Comparison of ENCODE assay signal across 8 cellular contexts in the genomic region with DNA sequence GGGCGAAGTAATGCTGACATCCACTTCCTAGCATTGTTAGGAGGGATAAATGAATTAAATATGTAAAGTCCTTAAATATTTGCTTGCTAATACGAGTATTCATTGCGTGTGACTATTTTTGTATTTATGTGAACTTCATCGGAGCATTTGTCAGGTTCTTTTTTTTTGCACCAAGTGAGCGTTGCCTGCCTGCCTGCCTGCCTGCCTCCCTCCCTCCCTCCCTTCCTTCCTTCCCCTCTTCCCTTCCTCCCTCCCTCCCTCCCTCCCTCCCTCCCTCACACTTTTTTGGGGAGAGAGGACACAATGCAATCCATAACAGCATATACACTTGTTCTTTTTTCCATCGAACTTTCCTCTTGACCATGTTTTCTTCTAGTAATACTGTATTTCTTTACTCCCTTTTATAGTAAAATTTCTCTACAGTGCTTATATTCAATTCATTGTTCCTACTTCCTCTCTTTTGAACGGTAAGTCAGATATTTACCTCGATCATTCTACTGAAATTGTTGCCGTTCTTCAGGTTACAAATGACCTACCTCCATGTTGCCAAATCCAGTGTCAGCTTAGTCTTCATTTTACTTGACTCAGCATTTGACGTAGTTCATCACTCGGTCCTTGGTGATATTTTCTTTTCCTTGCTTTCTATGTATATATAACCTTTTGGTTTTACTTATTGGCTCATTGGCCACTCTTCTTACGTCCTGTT. TPM values are rescaled to one million over a fixed set of nuclear protein-coding genes. Genes with fewer than 3 reads are reported as not detected.
DNase-seq lines count a peak whose midpoint lies in the region; TF ChIP-seq lines count a peak whose summit lies in the region.

No MANE protein-coding gene starts in this region.

- no peak for TF ChIP-seq EP300 in ovary (IDR thresholded peaks at IDR 0.05)

- in situ Hi-C loops in KBM-7 (cut with MboI; ENCODE audit: low pct_unique_long_range_greater_than_20kb, low sequenced_read_pairs), result no loop called here

- CTCF ChIA-PET in activated CD4-positive, alpha-beta memory T cell treated with anti-CD3 and anti-CD28 coated beads, Interleukin-2, amount 10 ng/mL, durations not matched to agents 7 days and 5 days (lab: Charles Lee), result no interaction called here

- H3K36me3 Mint-ChIP-seq in activated CD4-positive, alpha-beta memory T cell treated with anti-CD3 and anti-CD28 coated beads, Interleukin-2, amount 10 ng/mL, durations not matched to agents 7 days and 5 days (ENCODE audit: low read depth), result peaks cover 20% of the 10 kb centered on the region

- no peaks in the 10 kb centered on the region for H3K27me3 ChIP-seq in ovary

- H3K9me3 Mint-ChIP-seq in activated CD4-positive, alpha-beta memory T cell treated with anti-CD3 and anti-CD28 coated beads, Interleukin-2, amount 10 ng/mL, durations not matched to agents 7 days and 5 days, result no peaks in the 10 kb centered on the region

- POLR2A ChIA-PET in activated CD4-positive, alpha-beta memory T cell treated with anti-CD3 and anti-CD28 coated beads, Interleukin-2, amount 10 ng/mL, durations not matched to agents 7 days and 5 days (lab: Charles Lee), result no interaction called here

- intact Hi-C loops in ovary (cut with DNase I), result loop anchor here in 3 of 4 donors (1.0 to 10.0 kb wide), 4 partner anchors 62 to 192 kb away; no protein-coding TSS in a partner anchor

- no peaks in the 10 kb centered on the region for H3K36me3 ChIP-seq in ovary

- peak overlapping the region; percentile 87 for H3K4me3 Mint-ChIP-seq in activated CD4-positive, alpha-beta memory T cell treated with anti-CD3 and anti-CD28 coated beads, Interleukin-2, amount 10 ng/mL, durations not matched to agents 7 days and 5 days

- H3K4me1 Mint-ChIP-seq in activated CD4-positive, alpha-beta memory T cell treated with anti-CD3 and anti-CD28 coated beads, Interleukin-2, amount 10 ng/mL, durations not matched to agents 7 days and 5 days, result peaks cover 19% of the 10 kb centered on the region

- H3K9me3 ChIP-seq in ovary, result no peaks in the 10 kb centered on the region

- TF ChIP-seq CTCF in ovary (IDR thresholded peaks at IDR 0.05), result no peak

- no peaks in the 10 kb centered on the region for H3K4me1 ChIP-seq in ovary (ENCODE audit: insufficient read depth)

- WGBS in ovary, 3 donors, result 1 to 4% (median 1%) methylated on average over 12 of the region's 12 CpGs

- DNase-seq in NCI-H1417 (lab: John Stamatoyannopoulos, UW), result peak in 2 of 3 experiments; percentile 17 to 72
- DNase-seq in NCI-H1417 treated with DMSO at 0.1 percent for 48 hours (lab: John Stamatoyannopoulos, UW), result no peak
- DNase-seq in KBM-7, result peak; percentile 16
- DNase-seq in activated CD4-positive, alpha-beta memory T cell treated with anti-CD3 and anti-CD28 coated beads, Interleukin-2, amount 10 ng/mL, durations not matched to agents 7 days and 5 days, result no peak
- DNase-seq in globus pallidus (ENCODE audit: low spot score), result peak; percentile 44
- DNase-seq in ovary, result peak in 3 of 5 donors; percentile 23 to 33 (median 30)
- no peak for DNase-seq in NCI-H2196 treated with DMSO at 0.1 percent for 48 hours (lab: John Stamatoyannopoulos, UW; ENCODE audit: unreplicated experiment)
- no peak for DNase-seq in NCI-H226

- peak overlapping the region; percentile 75 to 98 for H3K27ac ChIP-seq in ovary

- H3K27ac Mint-ChIP-seq in activated CD4-positive, alpha-beta memory T cell treated with anti-CD3 and anti-CD28 coated beads, Interleukin-2, amount 10 ng/mL, durations not matched to agents 7 days and 5 days, result peak overlapping the region; percentile 95

- TF ChIP-seq POLR2A in ovary (IDR thresholded peaks at IDR 0.05), result no peak

- peaks cover 1% of the 10 kb centered on the region for H3K27me3 Mint-ChIP-seq in activated CD4-positive, alpha-beta memory T cell treated with anti-CD3 and anti-CD28 coated beads, Interleukin-2, amount 10 ng/mL, durations not matched to agents 7 days and 5 days

- peak overlapping the region; percentile 55 for H3K4me3 ChIP-seq in ovary

RNA-seq across cellular contexts. Expression of gene CCDC7, which starts 0.9 kb away (rescaled TPM):
- 10 to 100 TPM; 12.7 to 15.2 TPM for total RNA-seq in activated CD4-positive, alpha-beta memory T cell treated with anti-CD3 and anti-CD28 coated beads, Interleukin-2, amount 10 ng/mL, durations not matched to agents 7 days and 5 days
- total RNA-seq in ovary, result 10 to 100 TPM; 33.3 to 83.4 (median 48.9) TPM
- polyA plus RNA-seq in ovary, result 1 to 10 TPM; 1.2 to 2.7 TPM

Comparison
In these comparisons a context has a peak if more than half of its experiments do, and no peak if none do; other contexts are left out.
1. DNase-seq: peak in NCI-H1417 (2 of 3), KBM-7 (single experiment), globus pallidus (single experiment) and ovary (3 of 5); none in NCI-H1417 treated with DMSO at 0.1 percent for 48 hours (single experiment), activated CD4-positive, alpha-beta memory T cell treated with anti-CD3 and anti-CD28 coated beads, Interleukin-2, amount 10 ng/mL, durations not matched to agents 7 days and 5 days (single experiment), NCI-H2196 treated with DMSO at 0.1 percent for 48 hours (single experiment) and NCI-H226 (single experiment).